ENCODE assay signal across 8 cellular contexts in the genomic region with DNA sequence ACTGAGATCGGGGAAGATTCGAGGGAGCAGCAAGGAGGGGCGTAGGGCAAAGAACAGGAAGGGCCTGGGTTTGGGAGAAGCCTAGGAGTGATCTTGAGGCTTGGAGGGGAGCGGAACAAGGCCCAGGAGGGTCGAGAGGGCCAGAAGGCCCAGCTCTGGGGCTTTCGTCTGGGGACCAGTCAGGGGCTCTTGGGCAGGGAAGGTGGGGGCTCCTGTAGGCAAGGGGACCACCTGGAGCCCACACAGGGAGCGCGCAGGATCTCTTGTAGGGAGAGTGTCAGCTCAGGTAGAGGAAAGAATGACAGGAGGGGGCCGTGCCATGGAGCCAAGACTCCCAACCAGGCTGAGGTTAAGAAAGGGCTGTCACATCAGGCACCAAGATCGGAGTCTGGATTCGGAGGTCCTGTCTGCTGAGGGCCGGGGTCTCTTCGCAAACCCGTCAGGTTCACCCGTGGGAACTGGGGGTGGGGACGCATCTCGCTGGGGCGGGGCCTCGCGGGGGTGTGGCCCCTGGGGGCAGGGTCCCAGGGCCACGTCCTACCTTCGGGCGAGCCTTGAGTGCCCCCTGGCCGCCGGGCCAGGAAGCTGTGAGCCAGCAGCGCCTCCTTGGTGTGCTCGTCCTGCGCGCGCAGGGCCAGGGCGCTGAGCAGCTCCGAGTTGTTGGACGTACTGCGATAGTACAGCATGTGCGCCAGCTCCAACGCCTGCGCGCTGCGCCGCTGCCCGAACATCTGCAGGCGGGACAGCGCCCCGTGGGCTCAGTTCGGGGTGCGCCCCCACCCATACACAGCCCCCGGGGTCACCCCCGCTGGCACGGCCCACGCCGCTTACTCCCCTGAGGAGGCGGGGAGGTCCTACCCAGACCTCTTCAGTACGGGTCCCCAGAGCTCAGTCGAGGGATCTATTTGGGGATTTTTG. TPM values are rescaled to one million over a fixed set of nuclear protein-coding genes. Genes with fewer than 3 reads are reported as not detected.
A peak's percentile ranks its signal among the peaks of the same experiment; 100 is the strongest.
DNase-seq lines count a peak whose midpoint lies in the region; ATAC-seq and TF ChIP-seq lines count a peak whose summit lies in the region.

No MANE protein-coding gene starts in this region.

- H3K27me3 Mint-ChIP-seq in type B pancreatic cell, result peaks cover 3% of the 10 kb centered on the region

- H3K9me3 Mint-ChIP-seq in type B pancreatic cell, result no peaks in the 10 kb centered on the region

- peak overlapping the region; percentile 86 for H3K4me3 Mint-ChIP-seq in type B pancreatic cell

- ATAC-seq in SK-N-SH treated with all-trans-retinoic acid at 6 μM for 48 hours (peak; percentile 70), heart left ventricle (peak; percentile 68 to 87 (median 86))

- peak; percentile 72 to 96 (median 87) for TF ChIP-seq CTCF in heart left ventricle (IDR thresholded peaks at IDR 0.05)
- TF ChIP-seq CTCF in type B pancreatic cell (conservative IDR thresholded peaks at IDR 0.05), result peak; percentile 78

- no peaks in the 10 kb centered on the region for H3K27me3 ChIP-seq in heart left ventricle

- peaks cover 0 to 57% (median 25%) of the 10 kb centered on the region in 12 donors for H3K4me1 ChIP-seq in heart left ventricle

- WGBS in heart left ventricle, 4 donors, result 4 to 9% (median 6%) methylated on average over 49 to 54 of the region's 54 CpGs

- TF ChIP-seq POLR2A in heart left ventricle (IDR thresholded peaks at IDR 0.05), result no peak

- H3K9me3 ChIP-seq in heart left ventricle, result peaks cover 0 to 2% (median 0%) of the 10 kb centered on the region in 12 donors

- DNase-seq in GDM1 (lab: John Stamatoyannopoulos, UW) (peak; percentile 95), HCEC 1CT (peak; percentile 94), NAMALWA (ENCODE audit: low spot score) (peak; percentile 98), heart left ventricle (peak; percentile 88 to 97 (median 93)), posterior cingulate gyrus (peak; percentile 54 to 96 (median 72)), type B pancreatic cell (ENCODE audit: extremely low spot score, unreplicated experiment) (peak; percentile 85)
- DNase-seq in activated naive CD8-positive, alpha-beta T cell treated with anti-CD3 and anti-CD28 coated beads, Interleukin-2, amount 50 U/mL, for 16 hours (ENCODE audit: low read depth, low spot score), result peak; percentile 79

- H3K4me3 ChIP-seq in heart left ventricle, result peak overlapping the region; percentile 9 to 63 (median 50)

- peak overlapping the region; percentile 96 for H3K27ac Mint-ChIP-seq in type B pancreatic cell

- intact Hi-C loops in heart left ventricle (cut with DNase I) (loop anchor here in 6 of 10 donors (1.0 to 10.0 kb wide), 6 partner anchors 12 to 69 kb away; a partner anchor contains a TSS), posterior cingulate gyrus (cut with DNase I) (loop anchor here (2.0 kb wide), 1 partner anchor 13 kb away; a partner anchor contains a TSS)

- H3K27ac ChIP-seq in heart left ventricle, result peak overlapping the region; percentile 51 to 93 (median 87)

- H3K4me1 Mint-ChIP-seq in type B pancreatic cell (ENCODE audit: unreplicated experiment), result peaks cover 28% of the 10 kb centered on the region

- peaks cover 0 to 32% (median 0%) of the 10 kb centered on the region in 9 donors for H3K36me3 ChIP-seq in heart left ventricle

- no peaks in the 10 kb centered on the region for H3K36me3 Mint-ChIP-seq in type B pancreatic cell

TF ChIP-seq in SK-N-SH treated with all-trans-retinoic acid at 6 μM for 48 hours, 23 proteins besides CTCF, POLR2A, EP300 and RAD21 (continues in another document):
- TF ChIP-seq ISL1 (CRISPR knock-in tag; IDR thresholded peaks at IDR 0.05) (no peak), ZFP3 (CRISPR knock-in tag; IDR thresholded peaks at IDR 0.05) (no peak), ZNF565 (CRISPR knock-in tag; conservative IDR thresholded peaks at IDR 0.05; ENCODE audit: low read depth) (no peak), TCF4 (CRISPR knock-in tag; IDR thresholded peaks at IDR 0.05; ENCODE audit: borderline replicate concordance) (no peak), SNAI2 (CRISPR knock-in tag; IDR thresholded peaks at IDR 0.05) (no peak), PPARA (CRISPR knock-in tag; IDR thresholded peaks at IDR 0.05; ENCODE audit: borderline replicate concordance) (no peak), TOX (CRISPR knock-in tag; IDR thresholded peaks at IDR 0.05; ENCODE audit: borderline replicate concordance) (no peak), ARNTL (CRISPR knock-in tag; IDR thresholded peaks at IDR 0.05; ENCODE audit: borderline replicate concordance, low read depth) (no peak), RARB (CRISPR knock-in tag; IDR thresholded peaks at IDR 0.05) (no peak), ESRRG (CRISPR knock-in tag; IDR thresholded peaks at IDR 0.05) (no peak)
- TF ChIP-seq, protein P1, sequence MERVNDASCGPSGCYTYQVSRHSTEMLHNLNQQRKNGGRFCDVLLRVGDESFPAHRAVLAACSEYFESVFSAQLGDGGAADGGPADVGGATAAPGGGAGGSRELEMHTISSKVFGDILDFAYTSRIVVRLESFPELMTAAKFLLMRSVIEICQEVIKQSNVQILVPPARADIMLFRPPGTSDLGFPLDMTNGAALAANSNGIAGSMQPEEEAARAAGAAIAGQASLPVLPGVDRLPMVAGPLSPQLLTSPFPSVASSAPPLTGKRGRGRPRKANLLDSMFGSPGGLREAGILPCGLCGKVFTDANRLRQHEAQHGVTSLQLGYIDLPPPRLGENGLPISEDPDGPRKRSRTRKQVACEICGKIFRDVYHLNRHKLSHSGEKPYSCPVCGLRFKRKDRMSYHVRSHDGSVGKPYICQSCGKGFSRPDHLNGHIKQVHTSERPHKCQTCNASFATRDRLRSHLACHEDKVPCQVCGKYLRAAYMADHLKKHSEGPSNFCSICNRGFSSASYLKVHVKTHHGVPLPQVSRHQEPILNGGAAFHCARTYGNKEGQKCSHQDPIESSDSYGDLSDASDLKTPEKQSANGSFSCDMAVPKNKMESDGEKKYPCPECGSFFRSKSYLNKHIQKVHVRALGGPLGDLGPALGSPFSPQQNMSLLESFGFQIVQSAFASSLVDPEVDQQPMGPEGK (CRISPR knock-in tag; IDR thresholded peaks at IDR 0.05; ENCODE audit: borderline replicate concordance), result no peak
- TF ChIP-seq, protein P2, sequence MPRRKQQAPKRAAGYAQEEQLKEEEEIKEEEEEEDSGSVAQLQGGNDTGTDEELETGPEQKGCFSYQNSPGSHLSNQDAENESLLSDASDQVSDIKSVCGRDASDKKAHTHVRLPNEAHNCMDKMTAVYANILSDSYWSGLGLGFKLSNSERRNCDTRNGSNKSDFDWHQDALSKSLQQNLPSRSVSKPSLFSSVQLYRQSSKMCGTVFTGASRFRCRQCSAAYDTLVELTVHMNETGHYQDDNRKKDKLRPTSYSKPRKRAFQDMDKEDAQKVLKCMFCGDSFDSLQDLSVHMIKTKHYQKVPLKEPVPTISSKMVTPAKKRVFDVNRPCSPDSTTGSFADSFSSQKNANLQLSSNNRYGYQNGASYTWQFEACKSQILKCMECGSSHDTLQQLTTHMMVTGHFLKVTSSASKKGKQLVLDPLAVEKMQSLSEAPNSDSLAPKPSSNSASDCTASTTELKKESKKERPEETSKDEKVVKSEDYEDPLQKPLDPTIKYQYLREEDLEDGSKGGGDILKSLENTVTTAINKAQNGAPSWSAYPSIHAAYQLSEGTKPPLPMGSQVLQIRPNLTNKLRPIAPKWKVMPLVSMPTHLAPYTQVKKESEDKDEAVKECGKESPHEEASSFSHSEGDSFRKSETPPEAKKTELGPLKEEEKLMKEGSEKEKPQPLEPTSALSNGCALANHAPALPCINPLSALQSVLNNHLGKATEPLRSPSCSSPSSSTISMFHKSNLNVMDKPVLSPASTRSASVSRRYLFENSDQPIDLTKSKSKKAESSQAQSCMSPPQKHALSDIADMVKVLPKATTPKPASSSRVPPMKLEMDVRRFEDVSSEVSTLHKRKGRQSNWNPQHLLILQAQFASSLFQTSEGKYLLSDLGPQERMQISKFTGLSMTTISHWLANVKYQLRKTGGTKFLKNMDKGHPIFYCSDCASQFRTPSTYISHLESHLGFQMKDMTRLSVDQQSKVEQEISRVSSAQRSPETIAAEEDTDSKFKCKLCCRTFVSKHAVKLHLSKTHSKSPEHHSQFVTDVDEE (CRISPR knock-in tag; IDR thresholded peaks at IDR 0.05), result no peak
- TF ChIP-seq, protein P3, sequence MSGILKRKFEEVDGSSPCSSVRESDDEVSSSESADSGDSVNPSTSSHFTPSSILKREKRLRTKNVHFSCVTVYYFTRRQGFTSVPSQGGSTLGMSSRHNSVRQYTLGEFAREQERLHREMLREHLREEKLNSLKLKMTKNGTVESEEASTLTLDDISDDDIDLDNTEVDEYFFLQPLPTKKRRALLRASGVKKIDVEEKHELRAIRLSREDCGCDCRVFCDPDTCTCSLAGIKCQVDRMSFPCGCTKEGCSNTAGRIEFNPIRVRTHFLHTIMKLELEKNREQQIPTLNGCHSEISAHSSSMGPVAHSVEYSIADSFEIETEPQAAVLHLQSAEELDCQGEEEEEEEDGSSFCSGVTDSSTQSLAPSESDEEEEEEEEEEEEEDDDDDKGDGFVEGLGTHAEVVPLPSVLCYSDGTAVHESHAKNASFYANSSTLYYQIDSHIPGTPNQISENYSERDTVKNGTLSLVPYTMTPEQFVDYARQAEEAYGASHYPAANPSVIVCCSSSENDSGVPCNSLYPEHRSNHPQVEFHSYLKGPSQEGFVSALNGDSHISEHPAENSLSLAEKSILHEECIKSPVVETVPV (CRISPR knock-in tag; IDR thresholded peaks at IDR 0.05), result no peak

RNA-seq across cellular contexts. Expression of a gene that starts 8.4 kb away (rescaled TPM):
- total RNA-seq in heart left ventricle (100 to 1,000 TPM in 1 of 9 donors, 10 to 100 TPM in 8; 17.7 to 105 (median 57.8) TPM), type B pancreatic cell (ENCODE audit: low replicate concordance) (3.8 and 47.8 TPM in 2 replicates)
- 10 to 100 TPM; 60.5 to 91.9 TPM for polyA plus RNA-seq in heart left ventricle

RNA-seq across cellular contexts. Expression of a gene that starts 30.0 kb away (rescaled TPM):
- total RNA-seq in heart left ventricle (10 to 100 TPM; 28.3 to 96.1 (median 66.2) TPM), type B pancreatic cell (ENCODE audit: low replicate concordance) (8.6 and 12.8 TPM in 2 replicates)
- 10 to 100 TPM; 12.9 to 41.0 TPM for polyA plus RNA-seq in heart left ventricle

RNA-seq across cellular contexts. Expression of a gene that starts 30.4 kb away (rescaled TPM):
- total RNA-seq in heart left ventricle (not detected), type B pancreatic cell (ENCODE audit: low replicate concordance) (not detected in 2 replicates)
- not detected for polyA plus RNA-seq in heart left ventricle

RNA-seq across cellular contexts. Expression of a gene that starts 57.6 kb away (rescaled TPM):
- 100 to 1,000 TPM in 1 of 9 donors, 10 to 100 TPM in 8; 64.5 to 109 (median 79.1) TPM for total RNA-seq in heart left ventricle
- polyA plus RNA-seq in heart left ventricle, result 100 to 1,000 TPM in 1 of 2 donors, 10 to 100 TPM in 1; 60.0 to 113 TPM
- 227 and 245 TPM in 2 replicates for total RNA-seq in type B pancreatic cell (ENCODE audit: low replicate concordance)

RNA-seq across cellular contexts. Expression of a gene that starts 59.7 kb away (rescaled TPM):
- total RNA-seq in heart left ventricle (1 to 10 TPM in 1 of 9 donors, under 1 TPM in 8; 0.14 to 1.6 (median 0.19) TPM), type B pancreatic cell (ENCODE audit: low replicate concordance) (0.45 and 0.58 TPM in 2 replicates)
- polyA plus RNA-seq in heart left ventricle, result under 1 TPM; 0.15 to 0.25 TPM

Comparison
In these comparisons a context has a peak if more than half of its experiments do, and no peak if none do; other contexts are left out.
1. Peak in every context shown above with its lines: DNase-seq, ATAC-seq, H3K4me3 ChIP-seq and H3K27ac ChIP-seq.